ENCODE assay signal across 9 cellular contexts in genomic region chr19:18322318-18322758, GRCh38. TPM values are rescaled to one million over a fixed set of nuclear protein-coding genes. Genes with fewer than 3 reads are reported as not detected.
DNase-seq lines count a peak whose midpoint lies in the region; ATAC-seq and FAIRE-seq lines count a peak whose summit lies in the region.
"Had no signal": no experiment of that assay in that cellular context is flagged by ENCODE, and none has a peak within 500 bp of the region (broad histone marks: within the 10 kb centered on the region; RNA-seq: fewer than 3 reads in every experiment).

No MANE protein-coding gene starts in this region.

- H3K4me3 ChIP-seq in HUES64 (ENCODE audit: low read length) (peak overlapping the region; percentile 87), endocrine pancreas (ENCODE audit: control insufficient read depth, insufficient read depth, low read length) (no peak overlapping the region), mucosa of rectum (ENCODE audit: low read length in 2 of 2) (peak overlapping the region; percentile 69 to 84)

- H3K9me3 ChIP-seq in HUES64 (ENCODE audit: insufficient read depth, low read depth, low read length): no peaks in the 10 kb centered on the region
- H3K9me3 ChIP-seq in endocrine pancreas (ENCODE audit: control insufficient read depth, low read length): no peaks in the 10 kb centered on the region
- H3K9me3 ChIP-seq in mucosa of rectum (ENCODE audit: control insufficient read depth in 2 of 2, low read length in 2 of 2): no peaks in the 10 kb centered on the region

- H3K27me3 ChIP-seq in HUES64 (ENCODE audit: insufficient read depth, low read length) (no peaks in the 10 kb centered on the region), endocrine pancreas (ENCODE audit: control insufficient read depth, insufficient read depth, low read length) (no peaks in the 10 kb centered on the region), mucosa of rectum (ENCODE audit: control insufficient read depth in 2 of 2, insufficient read depth in 2 of 2, low read length in 2 of 2) (no peaks in the 10 kb centered on the region)

- peak; percentile 18 for DNase-seq in NCI-H1105 treated with DMSO at 0.1 percent for 48 hours (lab: John Stamatoyannopoulos, UW)
- DNase-seq in NCI-H1105 (lab: John Stamatoyannopoulos, UW): no peak
- peak; percentile 60 for DNase-seq in SW480 (ENCODE audit: low spot score)
- DNase-seq in urothelium cell line (ENCODE audit: low spot score): peak; percentile 28

- WGBS in HUES64: 7% methylated on average over 7 of the region's 7 CpGs

- H3K4me1 ChIP-seq in HUES64 (ENCODE audit: insufficient read depth, low read length): peaks cover 19% of the 10 kb centered on the region
- peaks cover 5% of the 10 kb centered on the region for H3K4me1 ChIP-seq in endocrine pancreas (ENCODE audit: control insufficient read depth, insufficient read depth, low read length)
- H3K4me1 ChIP-seq in mucosa of rectum (ENCODE audit: control insufficient read depth in 2 of 2, insufficient read depth in 2 of 2, low read length in 2 of 2): peaks cover 51 to 57% of the 10 kb centered on the region in 2 donors

- ATAC-seq in HG03460 (IDR thresholded peaks at IDR 0.05; ENCODE audit: unreplicated experiment): no peak

- H3K9ac ChIP-seq in HUES64 (ENCODE audit: low read depth, low read length) (peak overlapping the region; percentile 94), endocrine pancreas (ENCODE audit: control insufficient read depth, insufficient read depth, low read length) (peak overlapping the region; percentile 15), mucosa of rectum (ENCODE audit: low read depth in 1 of 2, low read length in 2 of 2) (peak overlapping the region; percentile 85 to 96)

- no peak for FAIRE-seq in urothelium cell line (lab: Jason Lieb, UNC)
- FAIRE-seq: islet of Langerhans had no signal

- H3K36me3 ChIP-seq in HUES64 (ENCODE audit: insufficient read depth, low read length) (peaks cover 17% of the 10 kb centered on the region), endocrine pancreas (ENCODE audit: control insufficient read depth, insufficient read depth, low read length) (no peaks in the 10 kb centered on the region), mucosa of rectum (ENCODE audit: control insufficient read depth in 2 of 2, insufficient read depth in 2 of 2, low read length in 2 of 2) (no peaks in the 10 kb centered on the region)

- H3K27ac ChIP-seq in HUES64 (ENCODE audit: low read depth, low read length) (peak overlapping the region; percentile 93), mucosa of rectum (ENCODE audit: low read depth in 2 of 2, low read length in 2 of 2) (peak overlapping the region; percentile 93 to 94)

RNA-seq across cellular contexts. Expression of gene LSM4, which starts 0.5 kb away (rescaled TPM):
- polyA plus RNA-seq in HUES64 (2013, experiment 1 of 2): 248 TPM
- polyA plus RNA-seq in HUES64 (2013, experiment 2 of 2): 269 TPM

RNA-seq across cellular contexts. Expression of gene PGPEP1, which starts 18.1 kb away (rescaled TPM):
- 12.6 TPM for polyA plus RNA-seq in HUES64 (2013, experiment 1 of 2)
- 15.8 TPM for polyA plus RNA-seq in HUES64 (2013, experiment 2 of 2)

RNA-seq across cellular contexts. Expression of gene JUND, which starts 40.9 kb away (rescaled TPM):
- 93.0 TPM for polyA plus RNA-seq in HUES64 (2013, experiment 1 of 2)
- 114 TPM for polyA plus RNA-seq in HUES64 (2013, experiment 2 of 2)

RNA-seq across cellular contexts. Expression of gene IQCN, which starts 48.1 kb away (rescaled TPM):
- polyA plus RNA-seq in HUES64 (2013, experiment 1 of 2): 0.20 TPM
- 0.38 TPM for polyA plus RNA-seq in HUES64 (2013, experiment 2 of 2)

Comparison
In these comparisons a context has a peak if more than half of its experiments do, and no peak if none do; other contexts are left out.
1. H3K9ac ChIP-seq: peak in every context shown above with its lines; median percentile 94 in HUES64; 90 in mucosa of rectum; 15 in endocrine pancreas.